Comparison of ENCODE assay signal across 25 cellular contexts in genomic region chr1:84496498-84496897, GRCh38. TPM values are rescaled to one million over a fixed set of nuclear protein-coding genes. Genes with fewer than 3 reads are reported as not detected.
A peak's percentile ranks its signal among the peaks of the same experiment; 100 is the strongest.
DNase-seq lines count a peak whose midpoint lies in the region; ATAC-seq, FAIRE-seq and TF ChIP-seq lines count a peak whose summit lies in the region.
"Had no signal": no experiment of that assay in that cellular context is flagged by ENCODE, and none has a peak within 500 bp of the region (broad histone marks: within the 10 kb centered on the region; RNA-seq: fewer than 3 reads in every experiment).

No MANE protein-coding gene starts in this region.

- peaks cover 10 to 80% of the 10 kb centered on the region in 2 experiments for H3K36me3 ChIP-seq in HepG2 (replicated peaks in 1 of 2; ENCODE audit: control insufficient read depth in 1 of 2, insufficient read depth in 2 of 2, low read length in 2 of 2)
- H3K36me3 ChIP-seq in right lobe of liver: peaks cover 3 to 55% (median 27%) of the 10 kb centered on the region in 4 donors
- peaks cover 55 to 90% of the 10 kb centered on the region in 2 experiments for H3K36me3 ChIP-seq in HCT116 (ENCODE audit: control insufficient read depth in 1 of 2, insufficient read depth in 2 of 2, low read length in 2 of 2)
- H3K36me3 ChIP-seq in K562 (ENCODE audit: control insufficient read depth, insufficient read depth, low read length): peaks cover 100% of the 10 kb centered on the region
- H3K36me3 ChIP-seq in kidney (ENCODE audit: control insufficient read depth in 1 of 2, insufficient read depth in 2 of 2, low read length in 2 of 2): peaks cover 11 to 25% of the 10 kb centered on the region in 2 donors

- FAIRE-seq in HepG2 (lab: Jason Lieb, UNC) (no peak), K562 (lab: Jason Lieb, UNC) (no peak), kidney (lab: Jason Lieb, UNC) (no peak)
- FAIRE-seq: A204.1, D721Med, G401.6, GM12892, GM18507, GM19239 had no signal

- CTCF ChIA-PET in HepG2 (lab: Yijun Ruan, JAX; ENCODE audit: low intra/inter-chr PET ratio, low total read pairs): no interaction called here
- CTCF ChIA-PET in HCT116 (lab: Charles Lee): no interaction called here
- CTCF ChIA-PET in K562 (lab: Yijun Ruan, JAX; ENCODE audit: low intra/inter-chr PET ratio): no interaction called here

- H3K27me3 ChIP-seq in HepG2 (ENCODE audit: control insufficient read depth in 1 of 2, insufficient read depth in 2 of 2, low read length in 2 of 2) (no peaks in the 10 kb centered on the region), right lobe of liver (no peaks in the 10 kb centered on the region), HCT116 (ENCODE audit: insufficient read depth, low read length) (no peaks in the 10 kb centered on the region), K562 (ENCODE audit: control insufficient read depth in 2 of 2, insufficient read depth in 2 of 2, low read length in 2 of 2) (no peaks in the 10 kb centered on the region)
- H3K27me3 ChIP-seq: BE2C, BLaER1 had no signal

- no peaks in the 10 kb centered on the region for H3K9me3 ChIP-seq in HepG2 (ENCODE audit: low read length)
- H3K9me3 ChIP-seq in right lobe of liver: no peaks in the 10 kb centered on the region
- no peaks in the 10 kb centered on the region for H3K9me3 ChIP-seq in HCT116 (ENCODE audit: control insufficient read depth in 1 of 2, insufficient read depth in 1 of 2, low read depth in 1 of 2, low read length in 2 of 2)
- no peaks in the 10 kb centered on the region for H3K9me3 ChIP-seq in K562 (replicated peaks; ENCODE audit: control insufficient read depth, insufficient read depth, low read depth, low read length)
- no peaks in the 10 kb centered on the region for H3K9me3 ChIP-seq in kidney (ENCODE audit: control insufficient read depth in 1 of 2, low read length in 2 of 2)
- H3K9me3 ChIP-seq: BE2C, BLaER1, Caco-2 had no signal

- H3K4me2 ChIP-seq in HepG2 (ENCODE audit: low read depth, low read length) (no peak overlapping the region), HCT116 (ENCODE audit: low read length) (no peak overlapping the region), K562 (ENCODE audit: insufficient read depth, low read length) (no peak overlapping the region)
- H3K4me2 ChIP-seq: BLaER1 had no signal

- POLR2A ChIA-PET in HepG2 (lab: Yijun Ruan, JAX) (interaction anchor here (3.1 kb wide), 1 partner anchor 10 kb away, joined by 17 read pairs; the partner anchor contains the start of genes GNG5 and SPATA1), HCT116 (lab: Charles Lee) (no interaction called here), K562 (lab: Yijun Ruan, JAX) (interaction anchor here (0.5 to 2.7 kb wide), 4 partner anchors 9 to 636 kb away, joined by 3 to 22 read pairs (median 4); partner anchors contain the start of genes GNG5 and SPATA1)

- H3K4me3 ChIP-seq in HepG2 (replicated peaks in 1 of 3; ENCODE audit: insufficient read depth in 1 of 3, low read depth in 2 of 3, low read length in 3 of 3) (no peak overlapping the region), right lobe of liver (no peak overlapping the region), HCT116 (replicated peaks in 1 of 2; ENCODE audit: low read depth in 1 of 2, low read length in 2 of 2) (no peak overlapping the region), K562 (no peak overlapping the region), kidney (ENCODE audit: low read length in 2 of 2) (no peak overlapping the region)
- H3K4me3 ChIP-seq: BLaER1 had no signal

- no peak for TF ChIP-seq CTCF in HepG2 (CRISPR knock-in tag; IDR thresholded peaks at IDR 0.05)
- no peak for TF ChIP-seq CTCF in right lobe of liver (IDR thresholded peaks at IDR 0.05)
- TF ChIP-seq CTCF in HCT116 (IDR thresholded peaks at IDR 0.05 in 2 of 3, conservative IDR thresholded peaks at IDR 0.05 in 1 of 3; ENCODE audit: borderline replicate concordance in 1 of 3, insufficient read depth in 1 of 3, low read depth in 2 of 3, low read length in 2 of 3): no peak
- TF ChIP-seq CTCF in VCaP (conservative IDR thresholded peaks at IDR 0.05): no peak
- TF ChIP-seq CTCF in K562 (IDR thresholded peaks at IDR 0.05 in 2 of 3, conservative IDR thresholded peaks at IDR 0.05 in 1 of 3; ENCODE audit: insufficient read depth in 2 of 3, low read depth in 1 of 3, low read length in 3 of 3): no peak
- TF ChIP-seq CTCF in kidney (IDR thresholded peaks at IDR 0.05; ENCODE audit: borderline replicate concordance, extremely low read depth, insufficient read depth): no peak

- no peak for TF ChIP-seq POLR2A in HepG2 (IDR thresholded peaks at IDR 0.05; ENCODE audit: insufficient read depth in 1 of 2, low read depth in 2 of 2, low read length in 2 of 2)
- no peak for TF ChIP-seq POLR2A in right lobe of liver (IDR thresholded peaks at IDR 0.05)
- TF ChIP-seq POLR2A in HCT116 (IDR thresholded peaks at IDR 0.05; ENCODE audit: borderline replicate concordance, extremely low read depth, insufficient read depth, insufficient read length): no peak
- TF ChIP-seq POLR2A in K562 (conservative IDR thresholded peaks at IDR 0.05): no peak

- H3K9ac ChIP-seq in HepG2 (ENCODE audit: insufficient read depth, low read depth, low read length) (no peak overlapping the region), HCT116 (ENCODE audit: low read length) (no peak overlapping the region), K562 (ENCODE audit: insufficient read depth in 1 of 2, low read depth in 2 of 2, low read length in 2 of 2) (no peak overlapping the region), kidney (ENCODE audit: low read length in 2 of 2) (no peak overlapping the region)
- H3K9ac ChIP-seq: BLaER1 had no signal

- intact Hi-C loops in HepG2 (cut with micrococcal nuclease; ENCODE audit: unreplicated experiment): no loop called here
- intact Hi-C loops in right lobe of liver (cut with DNase I): no loop called here
- intact Hi-C loops in HCT116 (cut with micrococcal nuclease): no loop called here
- intact Hi-C loops in K562 (cut with micrococcal nuclease): no loop called here
- intact Hi-C loops in kidney (cut with DNase I): no loop called here

- H4K20me1 ChIP-seq in HepG2 (ENCODE audit: insufficient read depth, low read length): peaks cover 32% of the 10 kb centered on the region; the same call in 1 of the 2 replicates
- H4K20me1 ChIP-seq in HCT116 (ENCODE audit: insufficient read depth): peaks cover 9% of the 10 kb centered on the region
- H4K20me1 ChIP-seq in K562 (replicated peaks; ENCODE audit: control insufficient read depth, insufficient read depth, low read length): no peaks in the 10 kb centered on the region

- 90% methylated on average over 3 of the region's 3 CpGs for WGBS in HepG2 (ENCODE audit: low lambda C conversion rate)
- 72% methylated on average over 3 of the region's 3 CpGs for WGBS in right lobe of liver (ENCODE audit: insufficient coverage, low coverage, low lambda C conversion rate, missing lambda C conversion rate)
- WGBS in K562 (ENCODE audit: insufficient coverage, low coverage, missing lambda C conversion rate): 95% methylated on average over 3 of the region's 3 CpGs

- no TSS peak for BruUV-seq in HepG2 (replicated peaks; lab: Mats Ljungman, UMichigan)
- BruUV-seq in HCT116 (replicated peaks; lab: Mats Ljungman, UMichigan): no TSS peak
- BruUV-seq in K562 (replicated peaks; lab: Mats Ljungman, UMichigan): no TSS peak

- H2AFZ ChIP-seq in HepG2 (ENCODE audit: low read length) (no peak overlapping the region), HCT116 (ENCODE audit: low read depth, low read length, poor library complexity, severe bottlenecking) (no peak overlapping the region), K562 (ENCODE audit: low read depth, low read length) (no peak overlapping the region)

- H3K9me1 ChIP-seq in K562 (ENCODE audit: control insufficient read depth, insufficient read depth, low read length): no peaks in the 10 kb centered on the region

- peak; percentile 32 for ATAC-seq in HepG2
- no peak for ATAC-seq in right lobe of liver
- ATAC-seq in HCT116: no peak
- ATAC-seq in K562: peak; percentile 19; the same call in 2 of the 3 replicates
- no peak for ATAC-seq in GM18517 (IDR thresholded peaks at IDR 0.05; ENCODE audit: unreplicated experiment)
- ATAC-seq: CD8-positive, alpha-beta T cell had no signal

- no peak for TF ChIP-seq RAD21 in HepG2 (CRISPR knock-in tag; IDR thresholded peaks at IDR 0.05)
- TF ChIP-seq RAD21 in HCT116 (IDR thresholded peaks at IDR 0.05; ENCODE audit: low read depth): no peak
- no peak for TF ChIP-seq RAD21 in K562 (CRISPR knock-in tag; conservative IDR thresholded peaks at IDR 0.05 in 1 of 2, IDR thresholded peaks at IDR 0.05 in 1 of 2)

- TF ChIP-seq EP300 in HepG2 (IDR thresholded peaks at IDR 0.05; ENCODE audit: low read depth in 2 of 2, low read length in 2 of 2): no peak
- TF ChIP-seq EP300 in HepG2 (CRISPR knock-in tag; IDR thresholded peaks at IDR 0.05; ENCODE audit: borderline replicate concordance): no peak
- TF ChIP-seq EP300 in K562 (IDR thresholded peaks at IDR 0.05; ENCODE audit: low read length): no peak

- H3K79me2 ChIP-seq in HepG2 (ENCODE audit: insufficient read depth, low read length) (peaks cover 24% of the 10 kb centered on the region), HCT116 (ENCODE audit: insufficient read depth, low read length) (peaks cover 75% of the 10 kb centered on the region), K562 (ENCODE audit: control insufficient read depth, insufficient read depth, low read length) (peaks cover 27% of the 10 kb centered on the region)

- in situ Hi-C loops in HepG2 (cut with HindIII; ENCODE audit: extremely low pct_ligation_motif_present, low pct_unique_long_range_greater_than_20kb) (no loop called here), K562 (cut with MboI) (no loop called here)

- no peak overlapping the region for H3K27ac ChIP-seq in HepG2 (ENCODE audit: extremely low read length, insufficient read depth, low read length)
- H3K27ac ChIP-seq in right lobe of liver: no peak overlapping the region
- no peak overlapping the region; the same call in 1 of the 2 replicates for H3K27ac ChIP-seq in HCT116 (ENCODE audit: low read depth, low read length)
- H3K27ac ChIP-seq in VCaP: peak overlapping the region; percentile 64
- no peak overlapping the region for H3K27ac ChIP-seq in K562 (ENCODE audit: extremely low read depth, low read depth, low read length)
- H3K27ac ChIP-seq in kidney (ENCODE audit: low read depth in 2 of 2, low read length in 2 of 2): no peak overlapping the region
- H3K27ac ChIP-seq: BLaER1 had no signal

- RAD21 ChIA-PET in HCT116 (lab: Charles Lee; ENCODE audit: low non-redundant PET in 1 of 2, low total read pairs in 2 of 2, uncharacterized antibody in 2 of 2, unreplicated experiment in 2 of 2): no interaction called here

- peaks cover 23% of the 10 kb centered on the region for H3K4me1 ChIP-seq in HepG2 (ENCODE audit: insufficient read depth, low read length)
- H3K4me1 ChIP-seq in right lobe of liver: peaks cover 0 to 36% (median 16%) of the 10 kb centered on the region in 4 donors
- H3K4me1 ChIP-seq in HCT116 (ENCODE audit: control insufficient read depth in 1 of 2, insufficient read depth in 2 of 2, low read length in 2 of 2): peaks cover 0 to 4% of the 10 kb centered on the region in 2 experiments; a peak in 1 of 4 replicates
- H3K4me1 ChIP-seq in K562 (replicated peaks in 1 of 2; ENCODE audit: control insufficient read depth in 2 of 2, insufficient read depth in 2 of 2, low read length in 2 of 2): no peaks in the 10 kb centered on the region
- peaks cover 0 to 2% of the 10 kb centered on the region in 2 donors for H3K4me1 ChIP-seq in kidney (ENCODE audit: control insufficient read depth in 1 of 2, insufficient read depth in 1 of 2, low read depth in 1 of 2, low read length in 2 of 2)
- H3K4me1 ChIP-seq: BE2C, Caco-2 had no signal

- DNase-seq in HepG2 (ENCODE audit: low spot score) (no peak), right lobe of liver (no peak), HCT116 (ENCODE audit: low read depth, low spot score) (no peak), K562 (ENCODE audit: extremely low read depth in 1 of 4, low spot score in 3 of 4) (no peak), kidney (no peak)
- DNase-seq in activated T-cell treated with anti-CD3 and anti-CD28 coated beads, Interleukin-2, amount 50 U/mL, for 48 hours: no peak
- DNase-seq: 8988T; ACHN; BE2C; C1 segment of cervical spinal cord; Caco-2; Calu3; CD4-positive, alpha-beta T cell; CD8-positive, alpha-beta T cell; DMS79 treated with DMSO at 0.1 percent for 48 hours; GF-D8 had no signal

- no peaks in the 10 kb centered on the region for H3K9me2 ChIP-seq in HCT116 (ENCODE audit: insufficient read depth)

RNA-seq across cellular contexts. Expression of gene SPATA1, which starts 9.7 kb away (rescaled TPM):
- total RNA-seq in HepG2 (2016; rRNA removed; fragmentation: Illumina TruSeq; extraction: Trizol): 1.1 and 1.4 TPM in 2 replicates
- 1.5 and 2.6 TPM in 2 replicates for total RNA-seq in HepG2 (2016; cell fraction: cytosol; rRNA removed; fragmentation: Illumina TruSeq; extraction: Trizol; ENCODE audit: low read depth)
- 1.5 and 1.7 TPM in 2 replicates for total RNA-seq in HepG2 (2016; cell fraction: insoluble cytoplasmic fraction; rRNA removed; fragmentation: Illumina TruSeq; extraction: Trizol)
- total RNA-seq in HepG2 (2016; cell fraction: membrane; rRNA removed; fragmentation: Illumina TruSeq; extraction: Trizol): 1.4 and 1.8 TPM in 2 replicates
- 4.6 and 6.0 TPM in 2 replicates for total RNA-seq in HepG2 (2016; cell fraction: nucleus; rRNA removed; fragmentation: Illumina TruSeq; extraction: Trizol)
- 0.70 and 0.93 TPM in 2 replicates for polyA plus RNA-seq in HepG2 (2011; rRNA removed)
- polyA plus RNA-seq in HepG2 (2011; cell fraction: cytosol; rRNA removed): 0.40 TPM in 2 replicates
- polyA plus RNA-seq in HepG2 (2011; cell fraction: nucleus; rRNA removed): 0.56 and 1.9 TPM in 2 replicates
- polyA plus RNA-seq in HepG2 (2012): 0.61 and 0.76 TPM in 2 replicates
- polyA plus RNA-seq in HepG2 (2016; cell fraction: cytosol; fragmentation: Illumina TruSeq; extraction: Trizol; ENCODE audit: low read depth): 0.62 and 0.69 TPM in 2 replicates
- 1.3 TPM in 2 replicates for polyA plus RNA-seq in HepG2 (2016; cell fraction: insoluble cytoplasmic fraction; fragmentation: Illumina TruSeq; extraction: Trizol; ENCODE audit: low read depth)
- polyA plus RNA-seq in HepG2 (2016; cell fraction: membrane; fragmentation: Illumina TruSeq; extraction: Trizol; ENCODE audit: low read depth): 0.56 and 0.57 TPM in 2 replicates
- 3.9 and 5.5 TPM in 2 replicates for polyA plus RNA-seq in HepG2 (2016; cell fraction: nucleus; fragmentation: Illumina TruSeq; extraction: Trizol; ENCODE audit: insufficient read depth, low read depth)
- polyA minus RNA-seq in HepG2 (2011; rRNA and poly(A)+ RNA removed; ENCODE audit: low replicate concordance): 0.52 TPM in 1 of 2 replicates, not detected in the other
- polyA minus RNA-seq in HepG2 (2011; cell fraction: cytosol; rRNA and poly(A)+ RNA removed): not detected in 2 replicates
- polyA minus RNA-seq in HepG2 (2011; cell fraction: nucleus; rRNA and poly(A)+ RNA removed): 6.2 and 8.1 TPM in 2 replicates
- 1 to 10 TPM in 3 of 6 experiments, under 1 TPM in 3; 0.31 to 1.7 (median 0.92) TPM for total RNA-seq in right lobe of liver
- total RNA-seq in HCT116 (2021; ENCODE audit: unreplicated experiment): 3.1 TPM
- 0.64 and 2.2 TPM in 2 replicates for polyA plus RNA-seq in HCT116 (2012)
- 5.5 and 7.1 TPM in 2 replicates for total RNA-seq in K562 (2011; cell fraction: chromatin; rRNA removed; ENCODE audit: low replicate concordance)
- 5.7 and 6.8 TPM in 2 replicates for total RNA-seq in K562 (2011; cell fraction: nucleolus; rRNA removed)
- 11.4 and 15.3 TPM in 2 replicates for total RNA-seq in K562 (2011; cell fraction: nucleoplasm; rRNA removed)
- 0.86 TPM in 1 of 2 replicates, not detected in the other for total RNA-seq in K562 (2014; rRNA removed)
- 1.5 and 1.7 TPM in 2 replicates for total RNA-seq in K562 (2014; rRNA removed; fragmentation: Illumina TruSeq; extraction: Trizol)
- 1.6 and 1.8 TPM in 2 replicates for total RNA-seq in K562 (2015; rRNA removed; fragmentation: Illumina TruSeq; extraction: Trizol)
- 2.2 and 2.3 TPM in 2 replicates for total RNA-seq in K562 (2021)
- 1.4 and 2.9 TPM in 2 replicates for polyA plus RNA-seq in K562 (2011; rRNA removed)
- polyA plus RNA-seq in K562 (2011; cell fraction: cytosol; rRNA removed): 0.49 and 0.87 TPM in 2 replicates
- 2.5 and 3.7 TPM in 2 replicates for polyA plus RNA-seq in K562 (2011; cell fraction: nucleus; rRNA removed)
- polyA plus RNA-seq in K562 (2012): 2.7 and 5.1 TPM in 2 replicates
- 0.79 TPM in 1 of 2 replicates, not detected in the other for polyA plus RNA-seq in K562 (2014; fragmentation: Illumina TruSeq; extraction: Trizol)
- polyA plus RNA-seq in K562 (2014; fragmentation: Nextera tagmentation; extraction: Ambion mirVana): 1 to 10 TPM; 1.1 TPM
- polyA plus RNA-seq in K562 (2014; rRNA removed): 0.40 and 1.8 TPM in 2 replicates
- 1.2 and 3.6 TPM in 2 replicates for polyA minus RNA-seq in K562 (2011; rRNA and poly(A)+ RNA removed)
- polyA minus RNA-seq in K562 (2011; cell fraction: cytosol; rRNA and poly(A)+ RNA removed): not detected in 2 replicates
- 5.3 and 6.2 TPM in 2 replicates for polyA minus RNA-seq in K562 (2011; cell fraction: nucleus; rRNA and poly(A)+ RNA removed)
- 2.5 TPM for total RNA-seq in kidney
- polyA plus RNA-seq in kidney (ENCODE audit: insufficient read depth, low read depth, low replicate concordance): 0.62 TPM

RNA-seq across cellular contexts. Expression of gene GNG5, which starts 9.9 kb away (rescaled TPM):
- total RNA-seq in HepG2 (2016; rRNA removed; fragmentation: Illumina TruSeq; extraction: Trizol) (137 and 176 TPM in 2 replicates), right lobe of liver (10 to 100 TPM; 44.5 to 85.0 (median 54.6) TPM), HCT116 (2021; ENCODE audit: unreplicated experiment) (193 TPM), K562 (2014; rRNA removed) (61.9 and 71.1 TPM in 2 replicates), K562 (2014; rRNA removed; fragmentation: Illumina TruSeq; extraction: Trizol) (114 and 116 TPM in 2 replicates), K562 (2015; rRNA removed; fragmentation: Illumina TruSeq; extraction: Trizol) (150 and 155 TPM in 2 replicates), K562 (2021) (169 and 179 TPM in 2 replicates), kidney (87.9 TPM)
- total RNA-seq in HepG2 (2016; cell fraction: cytosol; rRNA removed; fragmentation: Illumina TruSeq; extraction: Trizol; ENCODE audit: low read depth): 111 and 162 TPM in 2 replicates
- 135 and 157 TPM in 2 replicates for total RNA-seq in HepG2 (2016; cell fraction: insoluble cytoplasmic fraction; rRNA removed; fragmentation: Illumina TruSeq; extraction: Trizol)
- total RNA-seq in HepG2 (2016; cell fraction: membrane; rRNA removed; fragmentation: Illumina TruSeq; extraction: Trizol): 165 and 190 TPM in 2 replicates
- total RNA-seq in HepG2 (2016; cell fraction: nucleus; rRNA removed; fragmentation: Illumina TruSeq; extraction: Trizol): 98.7 and 103 TPM in 2 replicates
- polyA plus RNA-seq in HepG2 (2011; rRNA removed) (84.5 and 103 TPM in 2 replicates), K562 (2011; rRNA removed) (87.2 and 113 TPM in 2 replicates), K562 (2014; fragmentation: Illumina TruSeq; extraction: Trizol) (243 and 281 TPM in 2 replicates), K562 (2014; fragmentation: Nextera tagmentation; extraction: Ambion mirVana) (100 to 1,000 TPM; 242 to 243 TPM), K562 (2014; rRNA removed) (138 and 179 TPM in 2 replicates), kidney (ENCODE audit: insufficient read depth, low read depth, low replicate concordance) (304 TPM)
- 72.2 and 82.3 TPM in 2 replicates for polyA plus RNA-seq in HepG2 (2011; cell fraction: cytosol; rRNA removed)
- polyA plus RNA-seq in HepG2 (2011; cell fraction: nucleus; rRNA removed): 31.6 and 37.4 TPM in 2 replicates
- 267 and 273 TPM in 2 replicates for polyA plus RNA-seq in HepG2 (2012)
- 391 and 599 TPM in 2 replicates for polyA plus RNA-seq in HepG2 (2016; cell fraction: cytosol; fragmentation: Illumina TruSeq; extraction: Trizol; ENCODE audit: low read depth)
- 441 and 499 TPM in 2 replicates for polyA plus RNA-seq in HepG2 (2016; cell fraction: insoluble cytoplasmic fraction; fragmentation: Illumina TruSeq; extraction: Trizol; ENCODE audit: low read depth)
- 465 and 566 TPM in 2 replicates for polyA plus RNA-seq in HepG2 (2016; cell fraction: membrane; fragmentation: Illumina TruSeq; extraction: Trizol; ENCODE audit: low read depth)
- polyA plus RNA-seq in HepG2 (2016; cell fraction: nucleus; fragmentation: Illumina TruSeq; extraction: Trizol; ENCODE audit: insufficient read depth, low read depth): 331 and 334 TPM in 2 replicates
- 19.2 and 23.2 TPM in 2 replicates for polyA minus RNA-seq in HepG2 (2011; rRNA and poly(A)+ RNA removed; ENCODE audit: low replicate concordance)
- polyA minus RNA-seq in HepG2 (2011; cell fraction: cytosol; rRNA and poly(A)+ RNA removed): 44.8 and 47.3 TPM in 2 replicates
- polyA minus RNA-seq in HepG2 (2011; cell fraction: nucleus; rRNA and poly(A)+ RNA removed): 31.7 and 40.7 TPM in 2 replicates
- polyA plus RNA-seq in HCT116 (2012): 144 and 205 TPM in 2 replicates
- 3.8 and 8.6 TPM in 2 replicates for total RNA-seq in K562 (2011; cell fraction: chromatin; rRNA removed; ENCODE audit: low replicate concordance)
- 9.6 and 10.0 TPM in 2 replicates for total RNA-seq in K562 (2011; cell fraction: nucleolus; rRNA removed)
- total RNA-seq in K562 (2011; cell fraction: nucleoplasm; rRNA removed): 15.7 and 18.9 TPM in 2 replicates
- 92.3 and 135 TPM in 2 replicates for polyA plus RNA-seq in K562 (2011; cell fraction: cytosol; rRNA removed)
- polyA plus RNA-seq in K562 (2011; cell fraction: nucleus; rRNA removed): 80.5 and 81.5 TPM in 2 replicates
- 266 and 318 TPM in 2 replicates for polyA plus RNA-seq in K562 (2012)
- 35.9 and 39.3 TPM in 2 replicates for polyA minus RNA-seq in K562 (2011; rRNA and poly(A)+ RNA removed)
- 62.1 and 63.1 TPM in 2 replicates for polyA minus RNA-seq in K562 (2011; cell fraction: cytosol; rRNA and poly(A)+ RNA removed)
- 10.8 and 21.3 TPM in 2 replicates for polyA minus RNA-seq in K562 (2011; cell fraction: nucleus; rRNA and poly(A)+ RNA removed)

RNA-seq across cellular contexts. Expression of gene RPF1, which starts 17.4 kb away (rescaled TPM):
- total RNA-seq in HepG2 (2016; rRNA removed; fragmentation: Illumina TruSeq; extraction: Trizol) (39.0 and 58.4 TPM in 2 replicates), right lobe of liver (10 to 100 TPM in 5 of 6 experiments, 1 to 10 TPM in 1; 8.6 to 29.7 (median 14.0) TPM), HCT116 (2021; ENCODE audit: unreplicated experiment) (86.9 TPM), K562 (2014; rRNA removed) (101 and 113 TPM in 2 replicates), K562 (2014; rRNA removed; fragmentation: Illumina TruSeq; extraction: Trizol) (90.2 and 101 TPM in 2 replicates), K562 (2015; rRNA removed; fragmentation: Illumina TruSeq; extraction: Trizol) (91.9 and 99.8 TPM in 2 replicates), K562 (2021) (52.4 and 54.8 TPM in 2 replicates), kidney (29.6 TPM)
- total RNA-seq in HepG2 (2016; cell fraction: cytosol; rRNA removed; fragmentation: Illumina TruSeq; extraction: Trizol; ENCODE audit: low read depth): 11.4 and 13.2 TPM in 2 replicates
- total RNA-seq in HepG2 (2016; cell fraction: insoluble cytoplasmic fraction; rRNA removed; fragmentation: Illumina TruSeq; extraction: Trizol): 41.0 and 60.2 TPM in 2 replicates
- total RNA-seq in HepG2 (2016; cell fraction: membrane; rRNA removed; fragmentation: Illumina TruSeq; extraction: Trizol): 14.7 and 18.8 TPM in 2 replicates
- 23.2 and 24.9 TPM in 2 replicates for total RNA-seq in HepG2 (2016; cell fraction: nucleus; rRNA removed; fragmentation: Illumina TruSeq; extraction: Trizol)
- polyA plus RNA-seq in HepG2 (2011; rRNA removed) (18.0 and 23.0 TPM in 2 replicates), K562 (2011; rRNA removed) (64.8 and 88.8 TPM in 2 replicates), K562 (2014; fragmentation: Illumina TruSeq; extraction: Trizol) (123 and 156 TPM in 2 replicates), K562 (2014; fragmentation: Nextera tagmentation; extraction: Ambion mirVana) (10 to 100 TPM; 68.0 to 84.7 TPM), K562 (2014; rRNA removed) (126 TPM in 2 replicates), kidney (ENCODE audit: insufficient read depth, low read depth, low replicate concordance) (44.1 TPM)
- 8.8 and 12.7 TPM in 2 replicates for polyA plus RNA-seq in HepG2 (2011; cell fraction: cytosol; rRNA removed)
- polyA plus RNA-seq in HepG2 (2011; cell fraction: nucleus; rRNA removed): 5.6 and 6.2 TPM in 2 replicates
- 16.9 and 23.4 TPM in 2 replicates for polyA plus RNA-seq in HepG2 (2012)
- polyA plus RNA-seq in HepG2 (2016; cell fraction: cytosol; fragmentation: Illumina TruSeq; extraction: Trizol; ENCODE audit: low read depth): 7.7 and 8.5 TPM in 2 replicates
- 63.0 and 69.9 TPM in 2 replicates for polyA plus RNA-seq in HepG2 (2016; cell fraction: insoluble cytoplasmic fraction; fragmentation: Illumina TruSeq; extraction: Trizol; ENCODE audit: low read depth)
- polyA plus RNA-seq in HepG2 (2016; cell fraction: membrane; fragmentation: Illumina TruSeq; extraction: Trizol; ENCODE audit: low read depth): 8.8 and 11.0 TPM in 2 replicates
- polyA plus RNA-seq in HepG2 (2016; cell fraction: nucleus; fragmentation: Illumina TruSeq; extraction: Trizol; ENCODE audit: insufficient read depth, low read depth): 31.5 and 32.8 TPM in 2 replicates
- 1.8 and 7.1 TPM in 2 replicates for polyA minus RNA-seq in HepG2 (2011; rRNA and poly(A)+ RNA removed; ENCODE audit: low replicate concordance)
- polyA minus RNA-seq in HepG2 (2011; cell fraction: cytosol; rRNA and poly(A)+ RNA removed): 6.5 and 7.5 TPM in 2 replicates
- polyA minus RNA-seq in HepG2 (2011; cell fraction: nucleus; rRNA and poly(A)+ RNA removed): 18.3 and 21.5 TPM in 2 replicates
- polyA plus RNA-seq in HCT116 (2012): 27.7 and 46.9 TPM in 2 replicates
- 12.0 and 17.8 TPM in 2 replicates for total RNA-seq in K562 (2011; cell fraction: chromatin; rRNA removed; ENCODE audit: low replicate concordance)
- total RNA-seq in K562 (2011; cell fraction: nucleolus; rRNA removed): 9.7 and 10.0 TPM in 2 replicates
- 12.6 and 12.7 TPM in 2 replicates for total RNA-seq in K562 (2011; cell fraction: nucleoplasm; rRNA removed)
- polyA plus RNA-seq in K562 (2011; cell fraction: cytosol; rRNA removed): 16.7 and 30.1 TPM in 2 replicates
- polyA plus RNA-seq in K562 (2011; cell fraction: nucleus; rRNA removed): 10.0 and 18.1 TPM in 2 replicates
- 57.5 and 64.2 TPM in 2 replicates for polyA plus RNA-seq in K562 (2012)
- polyA minus RNA-seq in K562 (2011; rRNA and poly(A)+ RNA removed): 27.9 and 28.8 TPM in 2 replicates
- polyA minus RNA-seq in K562 (2011; cell fraction: cytosol; rRNA and poly(A)+ RNA removed): 7.4 and 14.7 TPM in 2 replicates
- 7.5 and 17.2 TPM in 2 replicates for polyA minus RNA-seq in K562 (2011; cell fraction: nucleus; rRNA and poly(A)+ RNA removed)

Comparison
In these comparisons a context has a peak if more than half of its experiments do, and no peak if none do; other contexts are left out.
1. ATAC-seq: peak in HepG2 (single experiment) and K562 (single experiment); none in right lobe of liver (0 of 4), HCT116 (single experiment) and GM18517 (single experiment).
2. Of the 241 proteins assayed by ChIP-seq in both HepG2 and K562: peak only in HepG2: POLR2G and RBM22; only in K562: none; in both: POLR2AphosphoS2; in neither: 238.